In the genomic region with DNA sequence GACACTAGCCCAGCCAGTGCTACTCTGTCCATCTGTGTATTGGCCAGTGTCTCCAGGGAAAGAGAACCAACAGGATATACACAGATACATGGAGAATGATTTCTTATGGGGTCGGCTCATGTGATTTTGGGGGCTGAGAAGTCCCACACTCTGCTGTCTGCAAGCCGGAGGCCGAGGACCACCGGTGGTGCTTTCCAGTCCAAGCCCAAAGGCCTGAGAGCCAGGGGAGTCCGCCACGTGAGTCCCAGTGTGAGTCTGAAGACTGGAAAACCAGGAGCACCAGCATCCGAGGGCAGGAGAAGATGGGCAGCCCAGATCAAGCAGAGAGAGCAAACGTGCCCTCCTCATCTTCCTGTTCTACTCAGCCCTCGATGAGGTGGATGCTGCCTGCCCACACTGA, we compare ENCODE assay signal across 28 cellular contexts.
DNase-seq lines count a peak whose midpoint lies in the region; ATAC-seq, FAIRE-seq and TF ChIP-seq lines count a peak whose summit lies in the region.
"Had no signal": no experiment of that assay in that cellular context is flagged by ENCODE, and none has a peak within 500 bp of the region (broad histone marks: within the 10 kb centered on the region; RNA-seq: fewer than 3 reads in every experiment).

No MANE protein-coding gene starts in this region.

- TF ChIP-seq CTCF in right lobe of liver (IDR thresholded peaks at IDR 0.05) (no peak), HepG2 (CRISPR knock-in tag; IDR thresholded peaks at IDR 0.05) (no peak), endodermal cell (conservative IDR thresholded peaks at IDR 0.05) (no peak), sigmoid colon (IDR thresholded peaks at IDR 0.05) (no peak), gastroesophageal sphincter (IDR thresholded peaks at IDR 0.05) (no peak)

- H3K9me3 Mint-ChIP-seq in endodermal cell = no peaks in the 10 kb centered on the region
- H3K9me3 Mint-ChIP-seq in activated T-helper 2 cell treated with anti-CD3 and anti-CD28 coated beads, Interferon-gamma antibody, Interleukin-2, Interleukin-4, amounts not matched to agents 10 μg/mL and 5 μg/mL and 100 μg/mL, durations not matched to agents 14 hours and 24 hours and 36 hours = no peaks in the 10 kb centered on the region
- H3K9me3 Mint-ChIP-seq: CD4-positive, alpha-beta memory T cell; CD4-positive, CD25-positive, alpha-beta regulatory T cell had no signal

- H4K20me1 ChIP-seq in HepG2 (ENCODE audit: insufficient read depth, low read length) = no peaks in the 10 kb centered on the region
- no peaks in the 10 kb centered on the region; a peak in 1 of 22 replicates for H4K20me1 ChIP-seq in BLaER1 treated with 17β-estradiol and CSF1 and Interleukin-3, amounts not matched to agents 10 nM and 100 nM

- TF ChIP-seq EP300 in HepG2 (IDR thresholded peaks at IDR 0.05; ENCODE audit: low read depth in 2 of 2, low read length in 2 of 2) (no peak), HepG2 (CRISPR knock-in tag; IDR thresholded peaks at IDR 0.05; ENCODE audit: borderline replicate concordance) (no peak), sigmoid colon (IDR thresholded peaks at IDR 0.05) (no peak), gastroesophageal sphincter (IDR thresholded peaks at IDR 0.05) (no peak)

- POLR2A ChIA-PET in HepG2 (lab: Yijun Ruan, JAX) = no interaction called here

- CTCF ChIA-PET in HepG2 (lab: Yijun Ruan, JAX; ENCODE audit: low intra/inter-chr PET ratio, low total read pairs) = no interaction called here

- ATAC-seq in right lobe of liver = no peak
- no peak for ATAC-seq in HepG2
- ATAC-seq in HG03159 (IDR thresholded peaks at IDR 0.05; ENCODE audit: unreplicated experiment) = no peak
- no peak for ATAC-seq in gastroesophageal sphincter
- ATAC-seq: GM12878 had no signal

- no peaks in the 10 kb centered on the region for H3K4me1 Mint-ChIP-seq in endodermal cell
- H3K4me1 Mint-ChIP-seq in activated T-helper 2 cell treated with anti-CD3 and anti-CD28 coated beads, Interferon-gamma antibody, Interleukin-2, Interleukin-4, amounts not matched to agents 10 μg/mL and 5 μg/mL and 100 μg/mL, durations not matched to agents 14 hours and 24 hours and 36 hours (ENCODE audit: low read depth) = no peaks in the 10 kb centered on the region
- H3K4me1 Mint-ChIP-seq: CD14-positive monocyte; CD4-positive, alpha-beta memory T cell; CD8-positive, alpha-beta memory T cell had no signal

- no peak overlapping the region for H3K27ac ChIP-seq in right lobe of liver
- no peak overlapping the region for H3K27ac ChIP-seq in HepG2 (ENCODE audit: extremely low read length, insufficient read depth, low read length)
- no peak overlapping the region for H3K27ac ChIP-seq in BLaER1 treated with 17β-estradiol and CSF1 and Interleukin-3, amounts not matched to agents 10 nM and 100 nM
- no peak overlapping the region for H3K27ac ChIP-seq in endodermal cell (ENCODE audit: low read depth, low read length)
- no peak overlapping the region for H3K27ac ChIP-seq in sigmoid colon
- no peak overlapping the region for H3K27ac ChIP-seq in gastroesophageal sphincter

- no peak for TF ChIP-seq POLR2A in right lobe of liver (IDR thresholded peaks at IDR 0.05)
- TF ChIP-seq POLR2A in HepG2 (IDR thresholded peaks at IDR 0.05; ENCODE audit: insufficient read depth in 1 of 2, low read depth in 2 of 2, low read length in 2 of 2) = no peak
- no peak for TF ChIP-seq POLR2A in sigmoid colon (IDR thresholded peaks at IDR 0.05)
- TF ChIP-seq POLR2A in gastroesophageal sphincter (IDR thresholded peaks at IDR 0.05) = no peak

- H3K4me3 Mint-ChIP-seq in endodermal cell = no peak overlapping the region
- no peak overlapping the region for H3K4me3 Mint-ChIP-seq in activated T-helper 2 cell treated with anti-CD3 and anti-CD28 coated beads, Interferon-gamma antibody, Interleukin-2, Interleukin-4, amounts not matched to agents 10 μg/mL and 5 μg/mL and 100 μg/mL, durations not matched to agents 14 hours and 24 hours and 36 hours (ENCODE audit: low read depth)
- H3K4me3 Mint-ChIP-seq: CD14-positive monocyte; CD4-positive, alpha-beta memory T cell; CD4-positive, CD25-positive, alpha-beta regulatory T cell; CD8-positive, alpha-beta memory T cell had no signal

- H3K36me3 ChIP-seq in right lobe of liver (no peaks in the 10 kb centered on the region), HepG2 (replicated peaks in 1 of 2; ENCODE audit: control insufficient read depth in 1 of 2, insufficient read depth in 2 of 2, low read length in 2 of 2) (no peaks in the 10 kb centered on the region), endodermal cell (ENCODE audit: control insufficient read depth, insufficient read depth, low read length) (no peaks in the 10 kb centered on the region), sigmoid colon (no peaks in the 10 kb centered on the region), gastroesophageal sphincter (no peaks in the 10 kb centered on the region)
- H3K36me3 ChIP-seq in BLaER1 treated with 17β-estradiol and CSF1 and Interleukin-3, amounts not matched to agents 10 nM and 100 nM = no peaks in the 10 kb centered on the region
- H3K36me3 ChIP-seq: BE2C had no signal

- H2AFZ ChIP-seq in HepG2 (ENCODE audit: low read length) = no peak overlapping the region

- 43% methylated on average over 1 of the region's 9 CpGs for WGBS in right lobe of liver (ENCODE audit: insufficient coverage, low coverage, low lambda C conversion rate, missing lambda C conversion rate)
- whole genome bisulfite sequencing in HepG2 (ENCODE audit: low lambda C conversion rate) = 0% methylated on average over 2 of the region's 9 CpGs
- WGBS in endodermal cell (ENCODE audit: insufficient coverage in 1 of 2, insufficient read length in 1 of 2), 2 experiments = 89 to 94% methylated on average over 6 to 9 of the region's 9 CpGs
- 67 to 77% methylated on average over 9 of the region's 9 CpGs for WGBS in sigmoid colon, 2 donors
- WGBS in gastroesophageal sphincter (ENCODE audit: low coverage in 1 of 2), 2 donors = 40 to 62% methylated on average over 1 to 2 of the region's 9 CpGs

- H3K4me2 ChIP-seq in HepG2 (ENCODE audit: low read depth, low read length) = no peak overlapping the region
- H3K4me2 ChIP-seq in BLaER1 treated with 17β-estradiol and CSF1 and Interleukin-3, amounts not matched to agents 10 nM and 100 nM = peak overlapping the region in 8 of 11 experiments; percentile 65 to 81 (median 74); a peak in 12 of 22 replicates

- intact Hi-C loops in right lobe of liver (cut with DNase I) = no loop called here
- intact Hi-C loops in HepG2 (cut with micrococcal nuclease; ENCODE audit: unreplicated experiment) = no loop called here
- intact Hi-C loops in sigmoid colon (cut with DNase I) = no loop called here
- intact Hi-C loops in activated T-helper 2 cell treated with anti-CD3 and anti-CD28 coated beads, Interferon-gamma antibody, Interleukin-2, Interleukin-4, amounts not matched to agents 10 μg/mL and 5 μg/mL and 100 μg/mL, durations not matched to agents 14 hours and 24 hours and 36 hours (cut with micrococcal nuclease) = no loop called here

- H3K27me3 Mint-ChIP-seq in endodermal cell (ENCODE audit: insufficient read depth) = peaks cover 17% of the 10 kb centered on the region
- H3K27me3 Mint-ChIP-seq in activated T-helper 2 cell treated with anti-CD3 and anti-CD28 coated beads, Interferon-gamma antibody, Interleukin-2, Interleukin-4, amounts not matched to agents 10 μg/mL and 5 μg/mL and 100 μg/mL, durations not matched to agents 14 hours and 24 hours and 36 hours (ENCODE audit: low read depth) = peaks cover 2% of the 10 kb centered on the region

- H3K4me3 ChIP-seq in right lobe of liver (no peak overlapping the region), HepG2 (replicated peaks in 1 of 3; ENCODE audit: insufficient read depth in 1 of 3, low read depth in 2 of 3, low read length in 3 of 3) (no peak overlapping the region), endodermal cell (ENCODE audit: low read length) (no peak overlapping the region), sigmoid colon (no peak overlapping the region), gastroesophageal sphincter (no peak overlapping the region)
- H3K4me3 ChIP-seq in BLaER1 treated with 17β-estradiol and CSF1 and Interleukin-3, amounts not matched to agents 10 nM and 100 nM = no peak overlapping the region
- H3K4me3 ChIP-seq: GM12878 had no signal

- H3K36me3 Mint-ChIP-seq in endodermal cell (ENCODE audit: low read depth) = no peaks in the 10 kb centered on the region
- H3K36me3 Mint-ChIP-seq in activated T-helper 2 cell treated with anti-CD3 and anti-CD28 coated beads, Interferon-gamma antibody, Interleukin-2, Interleukin-4, amounts not matched to agents 10 μg/mL and 5 μg/mL and 100 μg/mL, durations not matched to agents 14 hours and 24 hours and 36 hours (ENCODE audit: low read depth) = no peaks in the 10 kb centered on the region
- H3K36me3 Mint-ChIP-seq: CD14-positive monocyte; CD4-positive, alpha-beta memory T cell; CD4-positive, CD25-positive, alpha-beta regulatory T cell; CD8-positive, alpha-beta memory T cell had no signal

- H3K9me3 ChIP-seq in right lobe of liver (no peaks in the 10 kb centered on the region), HepG2 (ENCODE audit: low read length) (no peaks in the 10 kb centered on the region), endodermal cell (ENCODE audit: control insufficient read depth, low read length) (no peaks in the 10 kb centered on the region), sigmoid colon (no peaks in the 10 kb centered on the region), gastroesophageal sphincter (no peaks in the 10 kb centered on the region)
- H3K9me3 ChIP-seq in BLaER1 treated with 17β-estradiol and CSF1 and Interleukin-3, amounts not matched to agents 10 nM and 100 nM (replicated peaks in 1 of 11) = no peaks in the 10 kb centered on the region; a peak in 1 of 22 replicates
- H3K9me3 ChIP-seq: BE2C had no signal

- no peak for TF ChIP-seq RAD21 in HepG2 (CRISPR knock-in tag; IDR thresholded peaks at IDR 0.05)

- in situ Hi-C loops in HepG2 (cut with HindIII; ENCODE audit: extremely low pct_ligation_motif_present, low pct_unique_long_range_greater_than_20kb) = no loop called here

- no peak for FAIRE-seq in HepG2 (lab: Jason Lieb, UNC)
- FAIRE-seq: A204.1, GM12878, GM12892, GM18507 had no signal

- no peaks in the 10 kb centered on the region for H3K27me3 ChIP-seq in right lobe of liver
- peaks cover 5 to 74% of the 10 kb centered on the region in 2 experiments; a peak in 3 of 5 replicates for H3K27me3 ChIP-seq in HepG2 (ENCODE audit: control insufficient read depth in 1 of 2, insufficient read depth in 2 of 2, low read length in 2 of 2)
- H3K27me3 ChIP-seq in BLaER1 treated with 17β-estradiol and CSF1 and Interleukin-3, amounts not matched to agents 10 nM and 100 nM = no peaks in the 10 kb centered on the region
- H3K27me3 ChIP-seq in endodermal cell (ENCODE audit: control insufficient read depth, insufficient read depth, low read length, poor library complexity, severe bottlenecking) = no peaks in the 10 kb centered on the region
- H3K27me3 ChIP-seq in sigmoid colon = no peaks in the 10 kb centered on the region
- H3K27me3 ChIP-seq in gastroesophageal sphincter = peaks cover 41% of the 10 kb centered on the region
- H3K27me3 ChIP-seq: BE2C had no signal

- H3K27ac Mint-ChIP-seq in endodermal cell = no peak overlapping the region
- no peak overlapping the region for H3K27ac Mint-ChIP-seq in activated T-helper 2 cell treated with anti-CD3 and anti-CD28 coated beads, Interferon-gamma antibody, Interleukin-2, Interleukin-4, amounts not matched to agents 10 μg/mL and 5 μg/mL and 100 μg/mL, durations not matched to agents 14 hours and 24 hours and 36 hours
- H3K27ac Mint-ChIP-seq: CD4-positive, alpha-beta memory T cell; CD4-positive, CD25-positive, alpha-beta regulatory T cell; CD8-positive, alpha-beta memory T cell had no signal

- H3K79me2 ChIP-seq in HepG2 (ENCODE audit: insufficient read depth, low read length) = no peaks in the 10 kb centered on the region

- H3K4me1 ChIP-seq in right lobe of liver (no peaks in the 10 kb centered on the region), HepG2 (ENCODE audit: insufficient read depth, low read length) (no peaks in the 10 kb centered on the region), endodermal cell (ENCODE audit: control insufficient read depth, insufficient read depth, low read length) (no peaks in the 10 kb centered on the region), sigmoid colon (no peaks in the 10 kb centered on the region), gastroesophageal sphincter (no peaks in the 10 kb centered on the region)
- peaks cover 0 to 61% (median 32%) of the 10 kb centered on the region in 10 experiments; a peak in 16 of 20 replicates for H3K4me1 ChIP-seq in BLaER1 treated with 17β-estradiol and CSF1 and Interleukin-3, amounts not matched to agents 10 nM and 100 nM
- H3K4me1 ChIP-seq: BE2C had no signal

- no peak overlapping the region for H3K9ac ChIP-seq in HepG2 (ENCODE audit: insufficient read depth, low read depth, low read length)
- H3K9ac ChIP-seq in BLaER1 treated with 17β-estradiol and CSF1 and Interleukin-3, amounts not matched to agents 10 nM and 100 nM = no peak overlapping the region
- no peak overlapping the region for H3K9ac ChIP-seq in endodermal cell (ENCODE audit: extremely low read depth, low read length, poor library complexity, severe bottlenecking)

- DNase-seq in right lobe of liver = peak in 2 of 3 donors; percentile 7 to 23
- DNase-seq in HepG2 (ENCODE audit: low spot score) = no peak
- peak; percentile 21 for DNase-seq in endodermal cell
- DNase-seq in sigmoid colon = peak; percentile 33
- DNase-seq in activated T-helper 2 cell treated with anti-CD3 and anti-CD28 coated beads, Interferon-gamma antibody, Interleukin-2, Interleukin-4, amounts not matched to agents 10 μg/mL and 5 μg/mL and 100 μg/mL, durations not matched to agents 14 hours and 24 hours and 36 hours (ENCODE audit: low spot score) = no peak
- DNase-seq: 8988T; ACHN; BE2C; C1 segment of cervical spinal cord; CD4-positive, alpha-beta memory T cell; CD4-positive, CD25-positive, alpha-beta regulatory T cell; CD8-positive, alpha-beta memory T cell; COR-L47; DMS 273 treated with DMSO at 0.1 percent for 48 hours; DMS153; DMS53; DMS79; DND-41; EL; GDM1 had no signal

- no TSS peak for BruUV-seq in HepG2 (replicated peaks; lab: Mats Ljungman, UMichigan)

Comparison
In these comparisons a context has a peak if more than half of its experiments do, and no peak if none do; other contexts are left out.
1. DNase-seq: peak in right lobe of liver (2 of 3), endodermal cell (single experiment) and sigmoid colon (single experiment); none in HepG2 (single experiment) and activated T-helper 2 cell treated with anti-CD3 and anti-CD28 coated beads, Interferon-gamma antibody, Interleukin-2, Interleukin-4, amounts not matched to agents 10 μg/mL and 5 μg/mL and 100 μg/mL, durations not matched to agents 14 hours and 24 hours and 36 hours (single experiment).